In genomic region chr14:28482644-28483043, GRCh38 we compare ENCODE assay signal across 20 cellular contexts.
"Had no signal": no experiment of that assay in that cellular context is flagged by ENCODE, and none has a peak within 500 bp of the region (broad histone marks: within the 10 kb centered on the region; RNA-seq: fewer than 3 reads in every experiment).

No MANE protein-coding gene starts in this region.

- H3K36me3 ChIP-seq: esophagus squamous epithelium, gastroesophageal sphincter, sigmoid colon, tibial nerve, upper lobe of right lung, vagina had no signal

- H3K4me1 ChIP-seq: esophagus squamous epithelium, gastroesophageal sphincter, parathyroid adenoma, psoas muscle, sigmoid colon, testis, tibial nerve, upper lobe of right lung, vagina had no signal

- H3K9me3 ChIP-seq: esophagus squamous epithelium, gastroesophageal sphincter, mucosa of descending colon, psoas muscle, sigmoid colon, testis, tibial nerve, upper lobe of right lung, vagina had no signal

- ATAC-seq: gastroesophageal sphincter; left cardiac atrium; left ventricle myocardium superior; mucosa of descending colon; naive thymus-derived CD8-positive, alpha-beta T cell; psoas muscle; stimulated activated naive B cell treated with anti-CD40 and anti-IgM and Interleukin-4, amounts not matched to agents 10 μg/mL and 1 μg/mL and 100 μg/mL, for 72 hours; stimulated activated naive CD8-positive, alpha-beta T cell treated with anti-CD3 and anti-CD28 coated beads, Interleukin-15, amount 100 ng/mL, for 72 hours; upper lobe of right lung had no signal

- DNase-seq: esophagus squamous epithelium; foreskin fibroblast; kidney; left cardiac atrium; left ventricle myocardium superior; mucosa of descending colon; naive thymus-derived CD8-positive, alpha-beta T cell; psoas muscle; sigmoid colon; stimulated activated CD4-positive, alpha-beta T cell treated with anti-CD3 and anti-CD28 coated beads, Interleukin-2, amount 100 ng/mL, for 24 hours; stimulated activated CD4-positive, alpha-beta T cell treated with anti-CD3 and anti-CD28 coated beads, Interleukin-4, amount 100 ng/mL, for 4 hours; stimulated activated naive B cell treated with anti-CD40 and anti-IgM and Interleukin-4, amounts not matched to agents 10 μg/mL and 1 μg/mL and 100 μg/mL, for 72 hours; stimulated activated naive CD8-positive, alpha-beta T cell treated with anti-CD3 and anti-CD28 coated beads, Interleukin-15, amount 100 ng/mL, for 72 hours; testis; upper lobe of right lung had no signal

- H2AFZ ChIP-seq: parathyroid adenoma had no signal

- H3K27ac ChIP-seq: esophagus squamous epithelium, gastroesophageal sphincter, parathyroid adenoma, psoas muscle, sigmoid colon, skin epidermis, testis, tibial nerve, upper lobe of right lung, vagina had no signal

- H3K27me3 ChIP-seq: esophagus squamous epithelium, gastroesophageal sphincter, sigmoid colon, testis, tibial nerve, upper lobe of right lung, vagina had no signal

- H3K4me3 ChIP-seq: esophagus squamous epithelium, gastroesophageal sphincter, mucosa of descending colon, psoas muscle, sigmoid colon, skin epidermis, testis, tibial nerve, upper lobe of right lung, vagina had no signal
